12 cellular contexts compared by ENCODE assay signal in genomic region chr6:129890701-129891100, GRCh38. TPM values are rescaled to one million over a fixed set of nuclear protein-coding genes. Genes with fewer than 3 reads are reported as not detected.
A peak's percentile ranks its signal among the peaks of the same experiment; 100 is the strongest.
DNase-seq lines count a peak whose midpoint lies in the region; ATAC-seq and TF ChIP-seq lines count a peak whose summit lies in the region.
"Had no signal": no experiment of that assay in that cellular context is flagged by ENCODE, and none has a peak within 500 bp of the region (broad histone marks: within the 10 kb centered on the region; RNA-seq: fewer than 3 reads in every experiment).

No MANE protein-coding gene starts in this region.

- H3K27ac Mint-ChIP-seq in HFFc6 (peak overlapping the region; percentile 75), T-helper 17 cell (peak overlapping the region; percentile 51)

- no peaks in the 10 kb centered on the region for H3K79me2 ChIP-seq in hepatocyte

- H3K27me3 ChIP-seq in hepatocyte, result no peaks in the 10 kb centered on the region

- no peaks in the 10 kb centered on the region for H3K9me2 ChIP-seq in hepatocyte (replicated peaks; ENCODE audit: insufficient read depth)

- no peak overlapping the region for H3K4me3 ChIP-seq in hepatocyte
- H3K4me3 ChIP-seq: SK-N-MC, skin epidermis had no signal

- H3K36me3 Mint-ChIP-seq in HFFc6 (ENCODE audit: low read depth) (no peaks in the 10 kb centered on the region), T-helper 17 cell (ENCODE audit: low read depth) (peaks cover 2% of the 10 kb centered on the region)

- no peaks in the 10 kb centered on the region for H3K9me3 Mint-ChIP-seq in HFFc6
- H3K9me3 Mint-ChIP-seq: H9 had no signal

- H3K9me3 ChIP-seq in T-helper 17 cell (ENCODE audit: control insufficient read depth, low read length, poor library complexity, severe bottlenecking), result no peaks in the 10 kb centered on the region
- no peaks in the 10 kb centered on the region for H3K9me3 ChIP-seq in hepatocyte (ENCODE audit: low read depth)

- H4K20me1 ChIP-seq in hepatocyte (ENCODE audit: insufficient read depth, poor library complexity, severe bottlenecking), result no peaks in the 10 kb centered on the region

- H3K4me1 Mint-ChIP-seq in HFFc6 (ENCODE audit: low read depth) (peaks cover 47% of the 10 kb centered on the region), T-helper 17 cell (peaks cover 5% of the 10 kb centered on the region)
- H3K4me1 Mint-ChIP-seq: H9 had no signal

- H3K4me2 ChIP-seq in hepatocyte, result no peak overlapping the region

- no peaks in the 10 kb centered on the region for H3K36me3 ChIP-seq in hepatocyte (replicated peaks; ENCODE audit: insufficient read depth, low read depth)

- H3K27ac ChIP-seq in hepatocyte, result no peak overlapping the region
- H3K27ac ChIP-seq: skin epidermis had no signal

- H2AFZ ChIP-seq in hepatocyte, result no peak overlapping the region

- H3K4me3 Mint-ChIP-seq in HFFc6 (no peak overlapping the region; the same call in 1 of the 2 replicates), T-helper 17 cell (no peak overlapping the region)
- H3K4me3 Mint-ChIP-seq: H9 had no signal

- 26% methylated on average over 4 of the region's 4 CpGs for WGBS in hepatocyte (ENCODE audit: low lambda C conversion rate, missing lambda C conversion rate)

- H3K4me1 ChIP-seq in hepatocyte (ENCODE audit: insufficient read depth), result no peaks in the 10 kb centered on the region

- DNase-seq in A172 (ENCODE audit: low spot score) (peak; percentile 18), HFFc6 (peak; percentile 12), T-helper 17 cell (no peak), hepatocyte (ENCODE audit: low spot score) (peak; percentile 39), SKM-1 treated with dmso at 0.1 percent for 144 hours (lab: John Stamatoyannopoulos, UW; ENCODE audit: unreplicated experiment) (no peak), NCI-H2227 (lab: John Stamatoyannopoulos, UW; ENCODE audit: unreplicated experiment) (no peak), NCI-H1105 treated with DMSO at 0.1 percent for 48 hours (lab: John Stamatoyannopoulos, UW) (no peak)
- DNase-seq: H9 had no signal

- no peak for ATAC-seq in T-helper 17 cell
- no peak for ATAC-seq in GM21786 (IDR thresholded peaks at IDR 0.05; ENCODE audit: unreplicated experiment)

- H3K27me3 Mint-ChIP-seq in HFFc6 (ENCODE audit: insufficient read depth) (no peaks in the 10 kb centered on the region), T-helper 17 cell (no peaks in the 10 kb centered on the region)

- TF ChIP-seq CTCF in HFFc6 (IDR thresholded peaks at IDR 0.05), result no peak
- no peak for TF ChIP-seq CTCF in hepatocyte (IDR thresholded peaks at IDR 0.05; ENCODE audit: poor library complexity)

RNA-seq across cellular contexts. Expression of gene TMEM244, which starts 29.6 kb away (rescaled TPM):
- total RNA-seq in A172 (2014; rRNA removed; shearing (Covaris generic)), result not detected in 2 replicates
- total RNA-seq in HFFc6 (2021; fragmentation: NEBNext Ultra II Directional; extraction: Animal tissue kit (Norgen Biotek cat#: 25700)), result not detected
- total RNA-seq in T-helper 17 cell (1 to 10 TPM in 1 of 2 donors, not detected in 1; 1.2 TPM), hepatocyte (not detected in 2 replicates)
- not detected in 2 replicates for polyA plus RNA-seq in hepatocyte
- total RNA-seq: H9, lung microvascular endothelial cell had no signal

Comparison
In these comparisons a context has a peak if more than half of its experiments do, and no peak if none do; other contexts are left out.
1. DNase-seq: peak in A172 (single experiment), HFFc6 (single experiment) and hepatocyte (single experiment); none in T-helper 17 cell (0 of 3), SKM-1 treated with dmso at 0.1 percent for 144 hours (single experiment), NCI-H2227 (single experiment) and NCI-H1105 treated with DMSO at 0.1 percent for 48 hours (single experiment).